Comparison of ENCODE assay signal across 22 cellular contexts in the genomic region with DNA sequence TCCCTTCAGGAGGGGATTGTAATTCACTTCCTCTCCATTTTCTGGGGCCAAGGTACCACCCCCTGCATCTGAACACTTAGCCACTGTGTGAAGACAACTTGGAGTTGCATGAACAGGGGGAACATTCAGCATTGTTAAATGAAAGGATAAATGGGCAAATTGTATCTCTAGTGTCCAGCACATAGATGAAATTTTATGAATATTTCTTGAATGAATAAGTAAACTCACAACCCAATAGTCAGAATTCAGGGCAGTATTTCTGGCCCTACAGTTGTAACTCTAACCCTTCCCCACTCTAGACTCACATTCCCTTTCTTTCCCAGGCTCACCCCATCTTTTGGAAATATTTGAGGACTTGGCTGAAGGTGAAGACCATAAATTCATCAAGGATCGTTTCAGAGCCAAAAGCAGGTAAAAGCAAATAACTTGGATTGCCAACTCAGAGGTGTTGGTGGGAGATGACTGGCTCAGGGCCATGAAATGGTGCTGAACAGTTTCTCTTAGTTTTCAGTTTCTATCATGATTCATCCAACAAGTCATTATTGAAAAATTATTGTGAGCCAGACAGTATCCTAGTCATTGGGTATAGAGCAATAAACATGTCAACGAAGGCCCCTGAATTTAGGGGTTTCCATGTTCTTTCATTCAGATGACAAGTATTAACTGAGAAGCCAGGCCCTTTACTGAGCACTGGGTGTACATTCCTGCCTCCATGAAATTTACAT. TPM values are rescaled to one million over a fixed set of nuclear protein-coding genes. Genes with fewer than 3 reads are reported as not detected.
DNase-seq lines count a peak whose midpoint lies in the region; ATAC-seq and TF ChIP-seq lines count a peak whose summit lies in the region.
"Had no signal": no experiment of that assay in that cellular context is flagged by ENCODE, and none has a peak within 500 bp of the region (broad histone marks: within the 10 kb centered on the region; RNA-seq: fewer than 3 reads in every experiment).

No MANE protein-coding gene starts in this region.

- peak overlapping the region; percentile 23 to 71 (median 44) for H3K27ac ChIP-seq in tibial nerve
- H3K27ac ChIP-seq: epithelial cell of prostate, heart right ventricle, neutrophil, suprapubic skin had no signal

- no peaks in the 10 kb centered on the region for H3K27me3 ChIP-seq in tibial nerve
- H3K27me3 ChIP-seq: heart right ventricle, neutrophil, sigmoid colon, suprapubic skin had no signal

- no peak for TF ChIP-seq POLR2A in tibial nerve (IDR thresholded peaks at IDR 0.05)

- peaks cover 0 to 18% (median 0%) of the 10 kb centered on the region in 4 donors for H3K4me1 ChIP-seq in tibial nerve
- H3K4me1 ChIP-seq: heart right ventricle, sigmoid colon, suprapubic skin had no signal

- H3K9me3 ChIP-seq in tibial nerve, result no peaks in the 10 kb centered on the region
- H3K9me3 ChIP-seq: neutrophil, sigmoid colon, suprapubic skin had no signal

- no peak for TF ChIP-seq EP300 in tibial nerve (IDR thresholded peaks at IDR 0.05)

- DNase-seq in GM04503 (ENCODE audit: low read depth), result peak; percentile 49
- peak; percentile 38 for DNase-seq in LHCN-M2 (ENCODE audit: low read depth)
- DNase-seq in fibroblast of gingiva (ENCODE audit: low read depth), result peak; percentile 8
- no peak for DNase-seq in tibial nerve (ENCODE audit: low spot score in 2 of 2)
- DNase-seq in NCI-H82 (lab: John Stamatoyannopoulos, UW), result no peak
- no peak for DNase-seq in activated T-cell treated with anti-CD3 and anti-CD28 coated beads for 4 hours
- DNase-seq: activated CD4-positive, alpha-beta memory T cell treated with anti-CD3 and anti-CD28 coated beads for 36 hours; anterior cingulate cortex; CD4-positive, alpha-beta T cell; cortex of kidney; heart right ventricle; kidney glomerular epithelial cell; MM.1S; NCI-H1930; NCI-H524; sigmoid colon; stimulated activated CD4-positive, alpha-beta T cell treated with anti-CD3 and anti-CD28 coated beads, Interleukin-2, amount 100 ng/mL, for 48 hours had no signal

- no peak for TF ChIP-seq CTCF in tibial nerve (IDR thresholded peaks at IDR 0.05)

- no peak for ATAC-seq in GM18858 (IDR thresholded peaks at IDR 0.05; ENCODE audit: unreplicated experiment)
- ATAC-seq: heart right ventricle had no signal

- peaks cover 0 to 4% (median 0%) of the 10 kb centered on the region in 3 donors for H3K36me3 ChIP-seq in tibial nerve
- H3K36me3 ChIP-seq: heart right ventricle, neutrophil, sigmoid colon, suprapubic skin had no signal

- 53 to 59% methylated on average over 2 of the region's 2 CpGs for WGBS in tibial nerve, 2 donors

- H3K4me3 ChIP-seq in tibial nerve, result no peak overlapping the region
- H3K4me3 ChIP-seq: heart right ventricle, sigmoid colon, suprapubic skin had no signal

RNA-seq across cellular contexts. Expression of a gene that starts 33.3 kb away (rescaled TPM):
- total RNA-seq in LHCN-M2 (2014; rRNA removed) (7.5 and 13.4 TPM in 2 replicates), tibial nerve (10 to 100 TPM; 15.9 to 26.0 (median 19.4) TPM)
- polyA plus RNA-seq in LHCN-M2 (2012), result 1.6 TPM
- total RNA-seq: OCI-LY7 had no signal

Comparison
In these comparisons a context has a peak if more than half of its experiments do, and no peak if none do; other contexts are left out.
1. DNase-seq: peak in GM04503 (single experiment), LHCN-M2 (single experiment) and fibroblast of gingiva (single experiment); none in tibial nerve (0 of 2), NCI-H82 (single experiment) and activated T-cell treated with anti-CD3 and anti-CD28 coated beads for 4 hours (single experiment).